ENCODE assay signal across 8 cellular contexts in genomic region chr6:148441454-148441911, GRCh38.
DNase-seq lines count a peak whose midpoint lies in the region; ATAC-seq and TF ChIP-seq lines count a peak whose summit lies in the region.

No MANE protein-coding gene starts in this region.

- DNase-seq in activated CD8-positive, alpha-beta memory T cell treated with anti-CD3 and anti-CD28 coated beads, Interleukin-2, amount 10 ng/mL, durations not matched to agents 7 days and 5 days = no peak
- no peak for DNase-seq in activated CD8-positive, alpha-beta memory T cell treated with anti-CD3 and anti-CD28 coated beads, Interleukin-2, amount 50 U/mL, for 48 hours
- DNase-seq in RKO (ENCODE audit: low spot score) = peak; percentile 58
- DNase-seq in fibroblast of mammary gland (ENCODE audit: low read depth) = peak; percentile 83
- no peak for DNase-seq in mesenteric fat pad (ENCODE audit: low spot score)
- DNase-seq in pons (ENCODE audit: low spot score) = no peak

- no peaks in the 10 kb centered on the region for H3K9me3 Mint-ChIP-seq in activated CD8-positive, alpha-beta memory T cell treated with anti-CD3 and anti-CD28 coated beads, Interleukin-2, amount 10 ng/mL, durations not matched to agents 7 days and 5 days (ENCODE audit: low read depth)
- H3K9me3 Mint-ChIP-seq in stimulated activated memory B cell treated with anti-CD40 and anti-IgM and Interleukin-4, amounts not matched to agents 10 μg/mL and 1 μg/mL and 100 μg/mL, for 72 hours = peaks cover 2% of the 10 kb centered on the region

- H3K4me3 Mint-ChIP-seq in activated CD8-positive, alpha-beta memory T cell treated with anti-CD3 and anti-CD28 coated beads, Interleukin-2, amount 10 ng/mL, durations not matched to agents 7 days and 5 days = no peak overlapping the region
- H3K4me3 Mint-ChIP-seq in stimulated activated memory B cell treated with anti-CD40 and anti-IgM and Interleukin-4, amounts not matched to agents 10 μg/mL and 1 μg/mL and 100 μg/mL, for 72 hours = no peak overlapping the region

- no peaks in the 10 kb centered on the region for H3K36me3 Mint-ChIP-seq in activated CD8-positive, alpha-beta memory T cell treated with anti-CD3 and anti-CD28 coated beads, Interleukin-2, amount 10 ng/mL, durations not matched to agents 7 days and 5 days
- H3K36me3 Mint-ChIP-seq in stimulated activated memory B cell treated with anti-CD40 and anti-IgM and Interleukin-4, amounts not matched to agents 10 μg/mL and 1 μg/mL and 100 μg/mL, for 72 hours = no peaks in the 10 kb centered on the region

- H3K4me3 ChIP-seq in fibroblast of mammary gland (ENCODE audit: control insufficient read depth, low read depth, low read length) = no peak overlapping the region

- ATAC-seq in activated CD8-positive, alpha-beta memory T cell treated with anti-CD3 and anti-CD28 coated beads, Interleukin-2, amount 10 ng/mL, durations not matched to agents 7 days and 5 days = peak; percentile 51
- ATAC-seq in stimulated activated memory B cell treated with anti-CD40 and anti-IgM and Interleukin-4, amounts not matched to agents 10 μg/mL and 1 μg/mL and 100 μg/mL, for 72 hours = peak; percentile 84
- no peak for ATAC-seq in GM18520 (IDR thresholded peaks at IDR 0.05; ENCODE audit: unreplicated experiment)

- no peak for TF ChIP-seq CTCF in fibroblast of mammary gland (conservative IDR thresholded peaks at IDR 0.05; ENCODE audit: control insufficient read depth, insufficient read depth, low read depth, low read length)

- CTCF ChIA-PET in activated CD8-positive, alpha-beta memory T cell treated with anti-CD3 and anti-CD28 coated beads, Interleukin-2, amount 10 ng/mL, durations not matched to agents 7 days and 5 days (lab: Charles Lee) = interaction anchor here (1.1 to 1.5 kb wide), 2 partner anchors 23 to 24 kb away, joined by 3 read pairs; no protein-coding TSS in a partner anchor

- H3K4me1 Mint-ChIP-seq in activated CD8-positive, alpha-beta memory T cell treated with anti-CD3 and anti-CD28 coated beads, Interleukin-2, amount 10 ng/mL, durations not matched to agents 7 days and 5 days = peaks cover 6% of the 10 kb centered on the region
- peaks cover 11% of the 10 kb centered on the region for H3K4me1 Mint-ChIP-seq in stimulated activated memory B cell treated with anti-CD40 and anti-IgM and Interleukin-4, amounts not matched to agents 10 μg/mL and 1 μg/mL and 100 μg/mL, for 72 hours

- H3K27me3 Mint-ChIP-seq in activated CD8-positive, alpha-beta memory T cell treated with anti-CD3 and anti-CD28 coated beads, Interleukin-2, amount 10 ng/mL, durations not matched to agents 7 days and 5 days = peaks cover 12% of the 10 kb centered on the region
- H3K27me3 Mint-ChIP-seq in stimulated activated memory B cell treated with anti-CD40 and anti-IgM and Interleukin-4, amounts not matched to agents 10 μg/mL and 1 μg/mL and 100 μg/mL, for 72 hours = peaks cover 23% of the 10 kb centered on the region

- H3K27ac Mint-ChIP-seq in activated CD8-positive, alpha-beta memory T cell treated with anti-CD3 and anti-CD28 coated beads, Interleukin-2, amount 10 ng/mL, durations not matched to agents 7 days and 5 days = no peak overlapping the region
- no peak overlapping the region for H3K27ac Mint-ChIP-seq in stimulated activated memory B cell treated with anti-CD40 and anti-IgM and Interleukin-4, amounts not matched to agents 10 μg/mL and 1 μg/mL and 100 μg/mL, for 72 hours

Comparison
In these comparisons a context has a peak if more than half of its experiments do, and no peak if none do; other contexts are left out.
1. DNase-seq: peak in RKO (single experiment) and fibroblast of mammary gland (single experiment); none in activated CD8-positive, alpha-beta memory T cell treated with anti-CD3 and anti-CD28 coated beads, Interleukin-2, amount 10 ng/mL, durations not matched to agents 7 days and 5 days (single experiment), activated CD8-positive, alpha-beta memory T cell treated with anti-CD3 and anti-CD28 coated beads, Interleukin-2, amount 50 U/mL, for 48 hours (single experiment), mesenteric fat pad (single experiment) and pons (single experiment).